Comparison of ENCODE assay signal across 9 cellular contexts in genomic region chr13:27770809-27771208, GRCh38. TPM values are rescaled to one million over a fixed set of nuclear protein-coding genes. Genes with fewer than 3 reads are reported as not detected.
A peak's percentile ranks its signal among the peaks of the same experiment; 100 is the strongest.
DNase-seq lines count a peak whose midpoint lies in the region; ATAC-seq and TF ChIP-seq lines count a peak whose summit lies in the region.
"Had no signal": no experiment of that assay in that cellular context is flagged by ENCODE, and none has a peak within 500 bp of the region (broad histone marks: within the 10 kb centered on the region; RNA-seq: fewer than 3 reads in every experiment).

No MANE protein-coding gene starts in this region.

- no peak overlapping the region for H3K4me3 Mint-ChIP-seq in HFFc6
- H3K4me3 Mint-ChIP-seq: CD8-positive, alpha-beta T cell had no signal

- H3K27me3 Mint-ChIP-seq in HFFc6 (ENCODE audit: insufficient read depth), result peaks cover 38% of the 10 kb centered on the region

- no peak for ATAC-seq in HG02571 (IDR thresholded peaks at IDR 0.05; ENCODE audit: unreplicated experiment)
- ATAC-seq: CD8-positive, alpha-beta T cell had no signal

- no peak overlapping the region for H3K27ac Mint-ChIP-seq in HFFc6
- H3K27ac Mint-ChIP-seq: CD8-positive, alpha-beta T cell had no signal

- TF ChIP-seq CTCF in HFFc6 (IDR thresholded peaks at IDR 0.05), result peak; percentile 72

- H3K4me1 Mint-ChIP-seq in HFFc6 (ENCODE audit: low read depth), result no peaks in the 10 kb centered on the region

- H3K9me3 Mint-ChIP-seq in HFFc6, result no peaks in the 10 kb centered on the region
- H3K9me3 Mint-ChIP-seq: CD8-positive, alpha-beta T cell had no signal

- no peaks in the 10 kb centered on the region for H3K36me3 Mint-ChIP-seq in HFFc6 (ENCODE audit: low read depth)
- H3K36me3 Mint-ChIP-seq: CD8-positive, alpha-beta T cell had no signal

- DNase-seq in NCI-H510A treated with DMSO at 0.1 percent for 48 hours (lab: John Stamatoyannopoulos, UW) (peak; percentile 9), NCI-H510A (lab: John Stamatoyannopoulos, UW) (no peak), HFFc6 (peak; percentile 32), SHP77 treated with DMSO at 0.1 percent for 48 hours (lab: John Stamatoyannopoulos, UW) (peak; percentile 31), kidney tubule cell (ENCODE audit: low spot score) (peak; percentile 42), middle frontal gyrus (ENCODE audit: extremely low spot score, low spot score) (no peak), NCI-H2029 treated with DMSO at 0.1 percent for 48 hours (lab: John Stamatoyannopoulos, UW) (no peak)

RNA-seq across cellular contexts. Expression of gene GSX1, which starts 21.5 kb away (rescaled TPM):
- not detected for total RNA-seq in HFFc6 (2021; fragmentation: NEBNext Ultra II Directional; extraction: Animal tissue kit (Norgen Biotek cat#: 25700))
- total RNA-seq: CD8-positive, alpha-beta T cell had no signal

Comparison
In these comparisons a context has a peak if more than half of its experiments do, and no peak if none do; other contexts are left out.
1. DNase-seq: peak in NCI-H510A treated with DMSO at 0.1 percent for 48 hours (single experiment), HFFc6 (single experiment), SHP77 treated with DMSO at 0.1 percent for 48 hours (single experiment) and kidney tubule cell (single experiment); none in NCI-H510A (single experiment), middle frontal gyrus (single experiment) and NCI-H2029 treated with DMSO at 0.1 percent for 48 hours (single experiment).